ENCODE assay signal across 1 cellular context in genomic region chr3:33314993-33315392, GRCh38.
TF ChIP-seq lines count a peak whose summit lies in the region.

No MANE protein-coding gene starts in this region.

TF ChIP-seq in WTC11, 78 proteins besides CTCF, POLR2A, EP300 and RAD21:
- TF ChIP-seq STAT6 (CRISPR knock-in tag; conservative IDR thresholded peaks at IDR 0.05; ENCODE audit: low read depth) = no peak
- TF ChIP-seq ZNF512 (CRISPR knock-in tag; IDR thresholded peaks at IDR 0.05; ENCODE audit: borderline replicate concordance) = 0 out of 2 replicates have a peak, but pooled peaks have one; percentile 85
